Comparison of ENCODE assay signal across 11 cellular contexts in the genomic region with DNA sequence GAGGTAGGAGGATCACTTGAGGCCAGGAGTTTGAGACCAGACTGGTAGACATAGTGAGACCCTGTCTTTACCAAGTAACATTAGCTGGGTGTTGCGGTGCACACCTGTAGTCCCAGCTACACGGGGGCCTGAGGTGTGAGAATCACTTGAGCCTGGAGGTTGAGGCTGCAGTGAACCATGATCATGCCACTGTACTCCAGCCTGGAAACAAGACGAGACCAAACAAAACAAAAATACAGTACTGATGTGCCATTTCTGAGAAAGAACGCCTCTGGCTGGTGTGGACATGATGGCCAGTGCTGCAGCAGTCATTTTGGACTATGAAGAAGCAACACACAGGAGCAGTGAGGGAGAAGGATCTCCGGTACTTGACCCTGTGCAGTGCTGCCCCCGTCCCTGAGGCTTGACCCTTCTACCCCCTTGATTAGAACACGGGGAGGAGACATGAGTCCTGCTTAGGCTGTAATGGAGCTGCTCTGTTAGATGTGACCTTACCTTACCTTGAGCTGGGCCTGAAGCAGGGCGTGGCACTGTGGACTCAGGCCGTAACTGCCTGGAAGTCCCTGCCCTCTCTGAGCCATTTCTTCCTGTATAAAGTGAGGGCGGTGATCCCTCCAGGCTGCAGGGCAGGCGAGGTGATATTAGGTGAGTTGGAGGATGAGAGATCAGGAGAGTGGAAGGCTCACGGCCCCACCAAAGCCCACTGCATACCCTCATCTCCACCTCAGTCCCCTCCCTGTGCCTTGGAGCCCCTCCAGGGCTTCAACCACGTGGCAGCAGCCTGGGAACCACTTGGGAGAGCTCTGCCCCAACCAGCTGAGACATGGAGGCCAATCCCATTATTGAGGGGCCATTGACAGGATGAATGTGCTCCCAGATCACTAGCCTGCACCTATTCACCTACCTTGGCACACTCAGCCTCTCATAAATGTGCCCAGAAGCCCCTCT. TPM values are rescaled to one million over a fixed set of nuclear protein-coding genes. Genes with fewer than 3 reads are reported as not detected.
DNase-seq lines count a peak whose midpoint lies in the region; ATAC-seq, FAIRE-seq and TF ChIP-seq lines count a peak whose summit lies in the region.
"Had no signal": no experiment of that assay in that cellular context is flagged by ENCODE, and none has a peak within 500 bp of the region (broad histone marks: within the 10 kb centered on the region; RNA-seq: fewer than 3 reads in every experiment).

No MANE protein-coding gene starts in this region.

- H3F3A ChIP-seq in OCI-LY1 (ENCODE audit: insufficient read depth, low read length) = 0 out of 2 replicates have a peak, but pooled peaks cover 6% of the 10 kb centered on the region

- FAIRE-seq in frontal cortex (lab: Jason Lieb, UNC) = no peak

- H3K4me3 Mint-ChIP-seq in central memory CD8-positive, alpha-beta T cell = no peak overlapping the region
- H3K4me3 Mint-ChIP-seq in stimulated activated effector memory CD8-positive, alpha-beta T cell treated with anti-CD3 and anti-CD28 coated beads, Interleukin-12 subunit alpha, Interleukin-12 subunit beta, amount 100 ng/mL, for 72 hours = no peak overlapping the region

- ATAC-seq in central memory CD8-positive, alpha-beta T cell (replicated peaks; ENCODE audit: extremely low read depth, poor library complexity, severe bottlenecking) = no peak
- ATAC-seq in stimulated activated effector memory CD8-positive, alpha-beta T cell treated with anti-CD3 and anti-CD28 coated beads, Interleukin-12 subunit alpha, Interleukin-12 subunit beta, amount 100 ng/mL, for 72 hours = peak; percentile 17

- peak; percentile 81 for DNase-seq in activated CD8-positive, alpha-beta memory T cell treated with anti-CD3 and anti-CD28 coated beads for 24 hours
- no peak for DNase-seq in activated CD8-positive, alpha-beta memory T cell treated with anti-CD3 and anti-CD28 coated beads, Interleukin-2, amount 50 U/mL, for 4 hours
- no peak for DNase-seq in central memory CD8-positive, alpha-beta T cell (ENCODE audit: low spot score in 2 of 2)
- DNase-seq in stimulated activated effector memory CD8-positive, alpha-beta T cell treated with anti-CD3 and anti-CD28 coated beads, Interleukin-12 subunit alpha, Interleukin-12 subunit beta, amount 100 ng/mL, for 72 hours (ENCODE audit: low spot score in 2 of 2) = no peak
- DNase-seq in frontal cortex (ENCODE audit: low spot score in 2 of 2) (no peak), tibial artery (no peak), AG08396 (ENCODE audit: low spot score) (no peak)

- H3K36me3 ChIP-seq in OCI-LY1 (ENCODE audit: insufficient read depth, low read length) (peaks cover 51% of the 10 kb centered on the region), tibial artery (peaks cover 34 to 50% (median 47%) of the 10 kb centered on the region in 3 donors)

- no peak overlapping the region for H3K4me2 ChIP-seq in OCI-LY1 (ENCODE audit: low read length)
- H3K4me2 ChIP-seq: BLaER1 treated with 17β-estradiol and CSF1 and Interleukin-3, amounts not matched to agents 10 nM and 100 nM had no signal

- H3K9me2 ChIP-seq in OCI-LY1 (ENCODE audit: low read depth, low read length) = no peaks in the 10 kb centered on the region

- H3K9me3 ChIP-seq in OCI-LY1 (ENCODE audit: low read length) (no peaks in the 10 kb centered on the region), tibial artery (no peaks in the 10 kb centered on the region)
- H3K9me3 ChIP-seq: BLaER1 treated with 17β-estradiol and CSF1 and Interleukin-3, amounts not matched to agents 10 nM and 100 nM had no signal

- peaks cover 35% of the 10 kb centered on the region for H3K36me3 Mint-ChIP-seq in central memory CD8-positive, alpha-beta T cell (ENCODE audit: insufficient read depth)
- H3K36me3 Mint-ChIP-seq in stimulated activated effector memory CD8-positive, alpha-beta T cell treated with anti-CD3 and anti-CD28 coated beads, Interleukin-12 subunit alpha, Interleukin-12 subunit beta, amount 100 ng/mL, for 72 hours = peaks cover 62% of the 10 kb centered on the region

- H3K79me2 ChIP-seq in OCI-LY1 (ENCODE audit: insufficient read depth, low read length) = peaks cover 12% of the 10 kb centered on the region

- H4K20me1 ChIP-seq in OCI-LY1 (ENCODE audit: insufficient read depth, low read length) = no peaks in the 10 kb centered on the region

- H3K4me1 Mint-ChIP-seq in central memory CD8-positive, alpha-beta T cell = peaks cover 22% of the 10 kb centered on the region
- H3K4me1 Mint-ChIP-seq in stimulated activated effector memory CD8-positive, alpha-beta T cell treated with anti-CD3 and anti-CD28 coated beads, Interleukin-12 subunit alpha, Interleukin-12 subunit beta, amount 100 ng/mL, for 72 hours = peaks cover 38% of the 10 kb centered on the region

- no peak for TF ChIP-seq CTCF in OCI-LY1 (IDR thresholded peaks at IDR 0.05; ENCODE audit: low read length)
- no peak for TF ChIP-seq CTCF in tibial artery (IDR thresholded peaks at IDR 0.05)

- peak overlapping the region; percentile 30 for H3K27ac ChIP-seq in OCI-LY1 (ENCODE audit: low read depth, low read length, poor library complexity, severe bottlenecking)
- no peak overlapping the region for H3K27ac ChIP-seq in tibial artery
- H3K27ac ChIP-seq: BLaER1 treated with 17β-estradiol and CSF1 and Interleukin-3, amounts not matched to agents 10 nM and 100 nM had no signal

- H2AFZ ChIP-seq in OCI-LY1 (ENCODE audit: low read length) = no peak overlapping the region

- peak overlapping the region; percentile 49 for H3K27ac Mint-ChIP-seq in central memory CD8-positive, alpha-beta T cell (ENCODE audit: low read depth)
- peak overlapping the region; percentile 98 for H3K27ac Mint-ChIP-seq in stimulated activated effector memory CD8-positive, alpha-beta T cell treated with anti-CD3 and anti-CD28 coated beads, Interleukin-12 subunit alpha, Interleukin-12 subunit beta, amount 100 ng/mL, for 72 hours

- H3K27me3 Mint-ChIP-seq in central memory CD8-positive, alpha-beta T cell = no peaks in the 10 kb centered on the region

- H3K9ac ChIP-seq in OCI-LY1 (ENCODE audit: low read length) = no peak overlapping the region
- H3K9ac ChIP-seq: BLaER1 treated with 17β-estradiol and CSF1 and Interleukin-3, amounts not matched to agents 10 nM and 100 nM had no signal

- no peak overlapping the region for H3K4me3 ChIP-seq in OCI-LY1 (ENCODE audit: low read depth, low read length, poor library complexity, severe bottlenecking)
- H3K4me3 ChIP-seq in tibial artery = no peak overlapping the region
- H3K4me3 ChIP-seq: BLaER1 treated with 17β-estradiol and CSF1 and Interleukin-3, amounts not matched to agents 10 nM and 100 nM had no signal

- H3K4me1 ChIP-seq in OCI-LY1 (ENCODE audit: insufficient read depth, low read length, severe bottlenecking) (peaks cover 19% of the 10 kb centered on the region), tibial artery (peaks cover 3 to 27% (median 13%) of the 10 kb centered on the region in 4 donors)

- H3K27me3 ChIP-seq in OCI-LY1 (ENCODE audit: insufficient read depth, low read length) (no peaks in the 10 kb centered on the region; the same call in 1 of the 2 replicates), tibial artery (peaks cover 0 to 16% of the 10 kb centered on the region in 2 donors)

- no peaks in the 10 kb centered on the region for H3K9me3 Mint-ChIP-seq in central memory CD8-positive, alpha-beta T cell
- H3K9me3 Mint-ChIP-seq in stimulated activated effector memory CD8-positive, alpha-beta T cell treated with anti-CD3 and anti-CD28 coated beads, Interleukin-12 subunit alpha, Interleukin-12 subunit beta, amount 100 ng/mL, for 72 hours = no peaks in the 10 kb centered on the region

- intact Hi-C loops in tibial artery (cut with DNase I; ENCODE audit: low total_unique reads) = no loop called here

RNA-seq across cellular contexts. Expression of a gene that starts 5.9 kb away (rescaled TPM):
- total RNA-seq in frontal cortex = 937 TPM

RNA-seq across cellular contexts. Expression of a gene that starts 6.1 kb away (rescaled TPM):
- 2.9 TPM for total RNA-seq in frontal cortex
- total RNA-seq: cardiac septum had no signal

RNA-seq across cellular contexts. Expression of a gene that starts 17.9 kb away (rescaled TPM):
- 1.6 TPM for total RNA-seq in frontal cortex

RNA-seq across cellular contexts. Expression of a gene that starts 44.3 kb away (rescaled TPM):
- total RNA-seq in frontal cortex = not detected
- total RNA-seq: cardiac septum, liver had no signal
